15 cellular contexts compared by ENCODE assay signal in genomic region chr17:34051046-34051445, GRCh38.
A peak's percentile ranks its signal among the peaks of the same experiment; 100 is the strongest.
DNase-seq lines count a peak whose midpoint lies in the region; ATAC-seq and TF ChIP-seq lines count a peak whose summit lies in the region.
"Had no signal": no experiment of that assay in that cellular context is flagged by ENCODE, and none has a peak within 500 bp of the region (broad histone marks: within the 10 kb centered on the region; RNA-seq: fewer than 3 reads in every experiment).

No MANE protein-coding gene starts in this region.

- TF ChIP-seq CTCF in WERI-Rb-1 (IDR thresholded peaks at IDR 0.05; ENCODE audit: low read depth, low read length): no peak

- H3K36me3 ChIP-seq in WERI-Rb-1: no peaks in the 10 kb centered on the region
- H3K36me3 ChIP-seq: BLaER1, HAP-1 had no signal

- no peaks in the 10 kb centered on the region for H3K9me3 ChIP-seq in WERI-Rb-1 (ENCODE audit: severe bottlenecking)
- H3K9me3 ChIP-seq: Caco-2, HAP-1 had no signal

- peak overlapping the region; percentile 10; the same call in 1 of the 2 replicates for H3K27ac ChIP-seq in WERI-Rb-1
- H3K27ac ChIP-seq: 22Rv1, BLaER1 had no signal

- no peaks in the 10 kb centered on the region for H3K27me3 ChIP-seq in WERI-Rb-1 (ENCODE audit: insufficient read depth, low read depth, severe bottlenecking)
- H3K27me3 ChIP-seq: BLaER1 had no signal

- ATAC-seq in esophagus mucosa: peak; percentile 78
- ATAC-seq in GM21447 (IDR thresholded peaks at IDR 0.05; ENCODE audit: unreplicated experiment): no peak
- ATAC-seq: GM12878 had no signal

- DNase-seq in NCI-H524 (lab: John Stamatoyannopoulos, UW) (peak; percentile 0 to 1), NCI-H524 treated with DMSO at 0.1 percent for 48 hours (lab: John Stamatoyannopoulos, UW) (no peak), WERI-Rb-1 (peak; percentile 56), superior temporal gyrus (ENCODE audit: extremely low spot score) (peak; percentile 17), germinal center (ENCODE audit: low spot score) (no peak), SKM-1 treated with dmso at 0.1 percent for 144 hours (lab: John Stamatoyannopoulos, UW; ENCODE audit: unreplicated experiment) (no peak)
- DNase-seq: Caco-2; CD8-positive, alpha-beta memory T cell; DMS 273 treated with DMSO at 0.1 percent for 48 hours had no signal

- no peak overlapping the region for H3K4me3 ChIP-seq in WERI-Rb-1 (ENCODE audit: low read depth, low read length)
- H3K4me3 ChIP-seq: BLaER1, GM12878, HAP-1 had no signal

Comparison
In these comparisons a context has a peak if more than half of its experiments do, and no peak if none do; other contexts are left out.
1. DNase-seq: peak in NCI-H524 (2 of 2), WERI-Rb-1 (single experiment) and superior temporal gyrus (single experiment); none in NCI-H524 treated with DMSO at 0.1 percent for 48 hours (single experiment), germinal center (single experiment) and SKM-1 treated with dmso at 0.1 percent for 144 hours (single experiment).